ENCODE assay signal across 1 cellular context in genomic region chr12:124506145-124506831, GRCh38.
TF ChIP-seq lines count a peak whose summit lies in the region.

No MANE protein-coding gene starts in this region.

TF ChIP-seq in H1, 55 proteins besides CTCF, POLR2A, EP300 and RAD21 (continued from another document):
- TF ChIP-seq JUND (IDR thresholded peaks at IDR 0.05; ENCODE audit: low read length): no peak
- no peak for TF ChIP-seq POLR2AphosphoS5 (IDR thresholded peaks at IDR 0.05; ENCODE audit: low read depth, low read length)
- TF ChIP-seq EGR1 (IDR thresholded peaks at IDR 0.05; ENCODE audit: borderline replicate concordance, low read depth, low read length): no peak
- no peak for TF ChIP-seq TBP (IDR thresholded peaks at IDR 0.05; ENCODE audit: low read depth, low read length)
- no peak for TF ChIP-seq CBX8 (IDR thresholded peaks at IDR 0.05; ENCODE audit: borderline replicate concordance, low read depth, low read length)
- TF ChIP-seq JUN (IDR thresholded peaks at IDR 0.05; ENCODE audit: low read depth, low read length): no peak
- TF ChIP-seq SP2 (IDR thresholded peaks at IDR 0.05; ENCODE audit: low read length): no peak
- no peak for TF ChIP-seq CEBPB (IDR thresholded peaks at IDR 0.05; ENCODE audit: low read depth, low read length)
- TF ChIP-seq SIRT6 (IDR thresholded peaks at IDR 0.05; ENCODE audit: low read length): no peak
- TF ChIP-seq HDAC6 (IDR thresholded peaks at IDR 0.05; ENCODE audit: low read depth, low read length): no peak
- no peak for TF ChIP-seq MAX (IDR thresholded peaks at IDR 0.05)
TF ChIP-seq in H1: peak in this region for 0.
